1 cellular context compared by ENCODE assay signal in the genomic region with DNA sequence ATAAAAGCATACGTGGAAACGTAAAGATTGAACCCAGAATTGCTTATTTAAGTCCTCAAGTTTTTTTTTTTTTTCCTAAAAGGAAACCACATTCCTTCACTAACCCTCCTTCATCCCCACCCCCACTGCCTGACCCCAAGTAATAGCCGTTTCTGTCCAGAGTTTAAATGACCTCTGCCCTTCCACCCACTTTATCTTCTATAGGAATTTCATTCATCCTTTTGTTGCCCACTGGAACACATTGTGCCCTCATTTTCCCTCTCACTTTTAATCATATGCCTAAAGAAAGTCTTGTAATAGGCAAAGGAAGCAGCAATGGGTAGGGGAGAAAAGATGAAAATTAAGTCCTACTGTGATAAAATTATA.
TF ChIP-seq lines count a peak whose summit lies in the region.

No MANE protein-coding gene starts in this region.

TF ChIP-seq in HepG2, 621 proteins besides CTCF, POLR2A, EP300 and RAD21 (continued from another document):
- 0 out of 2 replicates have a peak, but pooled peaks have one; percentile 25 for TF ChIP-seq ZNF281 (CRISPR knock-in tag; IDR thresholded peaks at IDR 0.05; ENCODE audit: borderline replicate concordance)
- no peak for TF ChIP-seq ZNF674 (CRISPR knock-in tag; IDR thresholded peaks at IDR 0.05; ENCODE audit: low read depth)
- TF ChIP-seq ZFY (CRISPR knock-in tag; IDR thresholded peaks at IDR 0.05), result no peak
- no peak for TF ChIP-seq GPN1 (CRISPR knock-in tag; IDR thresholded peaks at IDR 0.05; ENCODE audit: borderline replicate concordance)
- TF ChIP-seq ZNF383 (CRISPR knock-in tag; IDR thresholded peaks at IDR 0.05; ENCODE audit: borderline replicate concordance), result no peak
- no peak for TF ChIP-seq ZNF382 (CRISPR knock-in tag; IDR thresholded peaks at IDR 0.05; ENCODE audit: borderline replicate concordance)
- no peak for TF ChIP-seq SOX13 (IDR thresholded peaks at IDR 0.05)
- peak in 1 of 2 experiments; percentile 25; a peak in 1 of 4 replicates for TF ChIP-seq SOX13 (CRISPR knock-in tag; conservative IDR thresholded peaks at IDR 0.05 in 1 of 2, IDR thresholded peaks at IDR 0.05 in 1 of 2)
- TF ChIP-seq, protein P1, sequence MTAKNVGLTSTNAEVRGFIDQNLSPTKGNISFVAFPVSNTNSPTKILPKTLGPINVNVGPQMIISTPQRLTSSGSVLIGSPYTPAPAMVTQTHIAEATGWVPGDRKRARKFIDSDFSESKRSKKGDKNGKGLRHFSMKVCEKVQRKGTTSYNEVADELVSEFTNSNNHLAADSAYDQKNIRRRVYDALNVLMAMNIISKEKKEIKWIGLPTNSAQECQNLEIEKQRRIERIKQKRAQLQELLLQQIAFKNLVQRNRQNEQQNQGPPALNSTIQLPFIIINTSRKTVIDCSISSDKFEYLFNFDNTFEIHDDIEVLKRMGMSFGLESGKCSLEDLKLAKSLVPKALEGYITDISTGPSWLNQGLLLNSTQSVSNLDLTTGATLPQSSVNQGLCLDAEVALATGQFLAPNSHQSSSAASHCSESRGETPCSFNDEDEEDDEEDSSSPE (CRISPR knock-in tag; IDR thresholded peaks at IDR 0.05), result no peak
- TF ChIP-seq RBM39 (IDR thresholded peaks at IDR 0.05; ENCODE audit: low read depth, low read length, poor library complexity, severe bottlenecking), result no peak
- no peak for TF ChIP-seq ZNF17 (CRISPR knock-in tag; IDR thresholded peaks at IDR 0.05)
- TF ChIP-seq, protein P2, sequence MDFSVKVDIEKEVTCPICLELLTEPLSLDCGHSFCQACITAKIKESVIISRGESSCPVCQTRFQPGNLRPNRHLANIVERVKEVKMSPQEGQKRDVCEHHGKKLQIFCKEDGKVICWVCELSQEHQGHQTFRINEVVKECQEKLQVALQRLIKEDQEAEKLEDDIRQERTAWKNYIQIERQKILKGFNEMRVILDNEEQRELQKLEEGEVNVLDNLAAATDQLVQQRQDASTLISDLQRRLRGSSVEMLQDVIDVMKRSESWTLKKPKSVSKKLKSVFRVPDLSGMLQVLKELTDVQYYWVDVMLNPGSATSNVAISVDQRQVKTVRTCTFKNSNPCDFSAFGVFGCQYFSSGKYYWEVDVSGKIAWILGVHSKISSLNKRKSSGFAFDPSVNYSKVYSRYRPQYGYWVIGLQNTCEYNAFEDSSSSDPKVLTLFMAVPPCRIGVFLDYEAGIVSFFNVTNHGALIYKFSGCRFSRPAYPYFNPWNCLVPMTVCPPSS (IDR thresholded peaks at IDR 0.05), result no peak
- no peak for TF ChIP-seq SMYD3 (CRISPR knock-in tag; IDR thresholded peaks at IDR 0.05)
- 0 out of 2 replicates have a peak, but pooled peaks have one; percentile 46 for TF ChIP-seq NR2F6 (IDR thresholded peaks at IDR 0.05)
- no peak for TF ChIP-seq NR2F6 (CRISPR knock-in tag; IDR thresholded peaks at IDR 0.05)
